Comparison of ENCODE assay signal across 8 cellular contexts in genomic region chr9:119556129-119556875, GRCh38.
A peak's percentile ranks its signal among the peaks of the same experiment; 100 is the strongest.
DNase-seq lines count a peak whose midpoint lies in the region; ATAC-seq and TF ChIP-seq lines count a peak whose summit lies in the region.

No MANE protein-coding gene starts in this region.

- H3K27me3 ChIP-seq in kidney epithelial cell (ENCODE audit: control insufficient read depth, insufficient read depth, low read length): no peaks in the 10 kb centered on the region

- no peak overlapping the region for H3K27ac Mint-ChIP-seq in T-helper 17 cell

- no peaks in the 10 kb centered on the region for H3K36me3 Mint-ChIP-seq in T-helper 17 cell (ENCODE audit: low read depth)

- peak overlapping the region; percentile 5 for H3K4me3 ChIP-seq in kidney epithelial cell (ENCODE audit: low read depth, low read length)

- H3K4me1 Mint-ChIP-seq in T-helper 17 cell: no peaks in the 10 kb centered on the region

- no peaks in the 10 kb centered on the region for H3K9me3 ChIP-seq in T-helper 17 cell (ENCODE audit: control insufficient read depth, low read length, poor library complexity, severe bottlenecking)

- peak; percentile 94 for TF ChIP-seq CTCF in 22Rv1 (IDR thresholded peaks at IDR 0.05)
- peak; percentile 97 for TF ChIP-seq CTCF in kidney epithelial cell (IDR thresholded peaks at IDR 0.05; ENCODE audit: insufficient read depth, low read length, poor library complexity, severe bottlenecking)

- no peaks in the 10 kb centered on the region for H3K36me3 ChIP-seq in kidney epithelial cell (ENCODE audit: control insufficient read depth, insufficient read depth, low read length)

- no peak overlapping the region for H3K4me3 Mint-ChIP-seq in T-helper 17 cell

- peaks cover 9% of the 10 kb centered on the region for H3K27me3 Mint-ChIP-seq in T-helper 17 cell

- ATAC-seq in GM18498 (IDR thresholded peaks at IDR 0.05; ENCODE audit: unreplicated experiment) (peak; percentile 99), HG02870 (IDR thresholded peaks at IDR 0.05; ENCODE audit: unreplicated experiment) (peak; percentile 98), T-helper 17 cell (peak; percentile 59)

- peak overlapping the region; percentile 25; the same call in 1 of the 2 replicates for H3K27ac ChIP-seq in 22Rv1

- peak; percentile 75 for DNase-seq in NCI-H128 (lab: John Stamatoyannopoulos, UW; ENCODE audit: unreplicated experiment)
- DNase-seq in T-helper 17 cell: peak; percentile 12 to 18 (median 13)
- DNase-seq in cerebellar cortex (ENCODE audit: low spot score): peak; percentile 80
- DNase-seq in kidney epithelial cell (ENCODE audit: low read depth): peak; percentile 4
- peak; percentile 27 to 50 (median 30) for DNase-seq in stimulated activated CD4-positive, alpha-beta T cell treated with anti-CD3 and anti-CD28 coated beads, Interleukin-12 subunit alpha, Interleukin-12 subunit beta, amount 100 ng/mL, for 48 hours (ENCODE audit: low read depth in 2 of 3, low spot score in 1 of 3)

Comparison
In these comparisons a context has a peak if more than half of its experiments do, and no peak if none do; other contexts are left out.
1. Peak in every context shown above with its lines: DNase-seq, ATAC-seq, H3K4me3 ChIP-seq and H3K27ac ChIP-seq.
2. DNase-seq: peak in every context shown above with its lines; median percentile 80 in cerebellar cortex; 75 in NCI-H128; 30 in stimulated activated CD4-positive, alpha-beta T cell treated with anti-CD3 and anti-CD28 coated beads, Interleukin-12 subunit alpha, Interleukin-12 subunit beta, amount 100 ng/mL, for 48 hours; 13 in T-helper 17 cell; 4 in kidney epithelial cell.